16 cellular contexts compared by ENCODE assay signal in genomic region chr10:119831656-119832055, GRCh38. TPM values are rescaled to one million over a fixed set of nuclear protein-coding genes. Genes with fewer than 3 reads are reported as not detected.
DNase-seq lines count a peak whose midpoint lies in the region; ATAC-seq and TF ChIP-seq lines count a peak whose summit lies in the region.
"Had no signal": no experiment of that assay in that cellular context is flagged by ENCODE, and none has a peak within 500 bp of the region (broad histone marks: within the 10 kb centered on the region; RNA-seq: fewer than 3 reads in every experiment).

No MANE protein-coding gene starts in this region.

- H3K9me3 ChIP-seq in tibial artery = no peaks in the 10 kb centered on the region
- H3K9me3 ChIP-seq: Peyer's patch had no signal

- no peak overlapping the region for H3K4me3 Mint-ChIP-seq in activated naive CD8-positive, alpha-beta T cell
- no peak overlapping the region for H3K4me3 Mint-ChIP-seq in activated naive CD8-positive, alpha-beta T cell treated with anti-CD3 and anti-CD28 coated beads for 36 hours

- in situ Hi-C loops in SK-MEL-5 (cut with HindIII; ENCODE audit: low pct_unique_long_range_greater_than_20kb, low sequenced_read_pairs) = no loop called here

- intact Hi-C loops in tibial artery (cut with DNase I; ENCODE audit: low total_unique reads) = no loop called here

- H3K27ac Mint-ChIP-seq in activated naive CD8-positive, alpha-beta T cell = peak overlapping the region; percentile 54
- no peak overlapping the region for H3K27ac Mint-ChIP-seq in activated naive CD8-positive, alpha-beta T cell treated with anti-CD3 and anti-CD28 coated beads for 36 hours

- peaks cover 11% of the 10 kb centered on the region for H3K4me1 Mint-ChIP-seq in activated naive CD8-positive, alpha-beta T cell (ENCODE audit: low read depth)
- H3K4me1 Mint-ChIP-seq in activated naive CD8-positive, alpha-beta T cell treated with anti-CD3 and anti-CD28 coated beads for 36 hours = peaks cover 14% of the 10 kb centered on the region

- no peaks in the 10 kb centered on the region for H3K27me3 ChIP-seq in tibial artery
- H3K27me3 ChIP-seq: Peyer's patch had no signal

- H3K27ac ChIP-seq in substantia nigra (ENCODE audit: low read depth, low read length, poor library complexity, severe bottlenecking) = peak overlapping the region; percentile 19
- H3K27ac ChIP-seq in tibial artery = no peak overlapping the region
- H3K27ac ChIP-seq: C4-2B, Peyer's patch had no signal

- no peaks in the 10 kb centered on the region for H3K27me3 Mint-ChIP-seq in activated naive CD8-positive, alpha-beta T cell
- no peaks in the 10 kb centered on the region for H3K27me3 Mint-ChIP-seq in activated naive CD8-positive, alpha-beta T cell treated with anti-CD3 and anti-CD28 coated beads for 36 hours

- peaks cover 22% of the 10 kb centered on the region for H3K36me3 Mint-ChIP-seq in activated naive CD8-positive, alpha-beta T cell
- peaks cover 52% of the 10 kb centered on the region for H3K36me3 Mint-ChIP-seq in activated naive CD8-positive, alpha-beta T cell treated with anti-CD3 and anti-CD28 coated beads for 36 hours

- DNase-seq in activated naive CD8-positive, alpha-beta T cell treated with anti-CD3 and anti-CD28 coated beads for 36 hours = no peak
- DNase-seq in SK-MEL-5 (ENCODE audit: low read depth, low spot score) = peak; percentile 86
- DNase-seq in midbrain (lab: John Stamatoyannopoulos, UW) = peak; percentile 27
- DNase-seq in substantia nigra (lab: John Stamatoyannopoulos, UW) = no peak
- no peak for DNase-seq in AML-193 (lab: John Stamatoyannopoulos, UW)
- no peak for DNase-seq in tibial artery
- DNase-seq in stimulated activated naive CD8-positive, alpha-beta T cell treated with anti-CD3 and anti-CD28 coated beads, Interleukin-15, Interleukin-2, amounts not matched to agents 100 U/mL and 50 U/mL, for 24 hours = no peak
- DNase-seq: DND-41; KG1; NCI-H1105 treated with DMSO at 0.1 percent for 48 hours; NCI-H1694; NK-92 treated with Interleukin-12 subunit alpha and Interleukin-12 subunit beta, amount 100 ng/mL, for 24 hours; Peyer's patch had no signal

- H3K36me3 ChIP-seq in tibial artery = peaks cover 66 to 95% (median 88%) of the 10 kb centered on the region in 3 donors

- ATAC-seq in stimulated activated naive CD8-positive, alpha-beta T cell treated with anti-CD3 and anti-CD28 coated beads, Interleukin-15, Interleukin-2, amounts not matched to agents 100 U/mL and 50 U/mL, for 24 hours = no peak
- ATAC-seq: Right ventricle myocardium inferior had no signal

- no peak for TF ChIP-seq CTCF in tibial artery (IDR thresholded peaks at IDR 0.05)

- no peaks in the 10 kb centered on the region for H3K4me1 ChIP-seq in tibial artery
- H3K4me1 ChIP-seq: Peyer's patch had no signal

- H3K9me3 Mint-ChIP-seq in activated naive CD8-positive, alpha-beta T cell (ENCODE audit: low read depth) = no peaks in the 10 kb centered on the region
- peaks cover 8% of the 10 kb centered on the region for H3K9me3 Mint-ChIP-seq in activated naive CD8-positive, alpha-beta T cell treated with anti-CD3 and anti-CD28 coated beads for 36 hours

- H3K4me3 ChIP-seq in tibial artery = no peak overlapping the region
- H3K4me3 ChIP-seq: Peyer's patch had no signal

RNA-seq across cellular contexts. Expression of gene MCMBP, which starts 41.0 kb away (rescaled TPM):
- total RNA-seq in activated naive CD8-positive, alpha-beta T cell treated with anti-CD3 and anti-CD28 coated beads for 36 hours = 100 to 1,000 TPM; 120 to 121 TPM
- 39.6 and 41.1 TPM in 2 replicates for total RNA-seq in SK-MEL-5 (2014; rRNA removed; shearing (Covaris generic))
- 43.4 and 46.7 TPM in 2 replicates for polyA plus RNA-seq in SK-MEL-5 (2015; cell fraction: cytosol; rRNA removed)
- 25.8 and 29.1 TPM in 2 replicates for polyA plus RNA-seq in SK-MEL-5 (2015; cell fraction: nucleus; rRNA removed)

Comparison
In these comparisons a context has a peak if more than half of its experiments do, and no peak if none do; other contexts are left out.
1. DNase-seq: peak in SK-MEL-5 (single experiment) and midbrain (single experiment); none in activated naive CD8-positive, alpha-beta T cell treated with anti-CD3 and anti-CD28 coated beads for 36 hours (single experiment), substantia nigra (0 of 49), AML-193 (0 of 2), tibial artery (0 of 2) and stimulated activated naive CD8-positive, alpha-beta T cell treated with anti-CD3 and anti-CD28 coated beads, Interleukin-15, Interleukin-2, amounts not matched to agents 100 U/mL and 50 U/mL, for 24 hours (single experiment).